Comparison of ENCODE assay signal across 14 cellular contexts in genomic region chr3:71119171-71119570, GRCh38.
A peak's percentile ranks its signal among the peaks of the same experiment; 100 is the strongest.
DNase-seq lines count a peak whose midpoint lies in the region; ATAC-seq and TF ChIP-seq lines count a peak whose summit lies in the region.
"Had no signal": no experiment of that assay in that cellular context is flagged by ENCODE, and none has a peak within 500 bp of the region (broad histone marks: within the 10 kb centered on the region; RNA-seq: fewer than 3 reads in every experiment).

No MANE protein-coding gene starts in this region.

- H3K27ac ChIP-seq in ascending aorta, result peak overlapping the region; percentile 68 to 72
- H3K27ac ChIP-seq: BLaER1 treated with 17β-estradiol and CSF1 and Interleukin-3, amounts not matched to agents 10 nM and 100 nM; vagina had no signal

- DNase-seq in AG08395 (ENCODE audit: low spot score), result peak; percentile 32
- peak; percentile 30 for DNase-seq in EL
- DNase-seq in ascending aorta (ENCODE audit: low spot score in 2 of 2), result no peak
- DNase-seq in memory B cell (ENCODE audit: low spot score in 2 of 2), result no peak
- no peak for DNase-seq in DMS53 (lab: John Stamatoyannopoulos, UW)
- DNase-seq in DMS153 treated with DMSO at 0.1 percent for 48 hours (lab: John Stamatoyannopoulos, UW; ENCODE audit: unreplicated experiment), result no peak
- no peak for DNase-seq in DMS79 (lab: John Stamatoyannopoulos, UW)
- DNase-seq: hypothalamus, NCI-H1092 treated with DMSO at 0.1 percent for 48 hours, NCI-H510A treated with DMSO at 0.1 percent for 48 hours had no signal

- no peaks in the 10 kb centered on the region for H3K27me3 Mint-ChIP-seq in memory B cell

- peaks cover 31% of the 10 kb centered on the region for H3K36me3 Mint-ChIP-seq in memory B cell

- H3K27me3 ChIP-seq in ascending aorta, result no peaks in the 10 kb centered on the region
- H3K27me3 ChIP-seq: BLaER1 treated with 17β-estradiol and CSF1 and Interleukin-3, amounts not matched to agents 10 nM and 100 nM; vagina had no signal

- TF ChIP-seq CTCF in ascending aorta (IDR thresholded peaks at IDR 0.05), result no peak

- intact Hi-C loops in ascending aorta (cut with DNase I), result no loop called here

- peaks cover 17 to 72% of the 10 kb centered on the region in 2 donors for H3K4me1 ChIP-seq in ascending aorta

- ATAC-seq in memory B cell (ENCODE audit: low read depth), result no peak
- ATAC-seq in HG03159 (IDR thresholded peaks at IDR 0.05; ENCODE audit: unreplicated experiment), result no peak
- ATAC-seq: sciatic nerve had no signal

- peak overlapping the region; percentile 91 for H3K27ac Mint-ChIP-seq in memory B cell

- peaks cover 63% of the 10 kb centered on the region for H3K4me1 Mint-ChIP-seq in memory B cell

- no peaks in the 10 kb centered on the region for H3K36me3 ChIP-seq in ascending aorta
- H3K36me3 ChIP-seq: vagina had no signal

- no peak overlapping the region for H3K4me3 ChIP-seq in ascending aorta
- H3K4me3 ChIP-seq: BLaER1 treated with 17β-estradiol and CSF1 and Interleukin-3, amounts not matched to agents 10 nM and 100 nM; vagina had no signal

- H3K9me3 Mint-ChIP-seq in memory B cell, result no peaks in the 10 kb centered on the region

- H3K9me3 ChIP-seq in ascending aorta, result no peaks in the 10 kb centered on the region
- H3K9me3 ChIP-seq: BLaER1 treated with 17β-estradiol and CSF1 and Interleukin-3, amounts not matched to agents 10 nM and 100 nM; vagina had no signal

- H3K4me3 Mint-ChIP-seq in memory B cell, result peak overlapping the region; percentile 38

Comparison
In these comparisons a context has a peak if more than half of its experiments do, and no peak if none do; other contexts are left out.
1. DNase-seq: peak in AG08395 (single experiment) and EL (single experiment); none in ascending aorta (0 of 2), memory B cell (0 of 2), DMS53 (single experiment), DMS153 treated with DMSO at 0.1 percent for 48 hours (single experiment) and DMS79 (single experiment).